In the genomic region with DNA sequence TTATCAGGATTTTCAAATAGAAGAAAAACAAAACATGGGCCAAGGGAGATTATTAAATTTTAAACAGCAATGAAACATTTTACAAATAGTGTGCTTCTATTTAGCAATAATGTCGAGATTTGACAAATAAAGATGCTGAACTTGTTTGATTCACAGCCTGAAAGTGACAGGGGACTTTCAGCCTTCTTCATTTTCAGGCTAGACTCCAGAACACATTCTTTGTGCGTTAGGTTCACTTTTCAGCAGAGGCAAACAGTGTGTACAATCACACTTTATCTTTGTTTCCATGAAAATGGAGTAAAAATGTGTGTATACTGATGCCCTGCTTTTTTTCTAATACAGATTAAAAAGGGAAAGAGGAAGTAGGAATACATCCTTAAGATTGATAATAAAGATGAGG, we compare ENCODE assay signal across 30 cellular contexts. TPM values are rescaled to one million over a fixed set of nuclear protein-coding genes. Genes with fewer than 3 reads are reported as not detected.
DNase-seq lines count a peak whose midpoint lies in the region; ATAC-seq, FAIRE-seq and TF ChIP-seq lines count a peak whose summit lies in the region.
"Had no signal": no experiment of that assay in that cellular context is flagged by ENCODE, and none has a peak within 500 bp of the region (broad histone marks: within the 10 kb centered on the region; RNA-seq: fewer than 3 reads in every experiment).

No MANE protein-coding gene starts in this region.

- POLR2A ChIA-PET in A549 (lab: Yijun Ruan, JAX), result no interaction called here

- H3K9me3 ChIP-seq in A549 (no peaks in the 10 kb centered on the region), mesenchymal stem cell (ENCODE audit: control insufficient read depth, low read length) (no peaks in the 10 kb centered on the region)
- H3K9me3 ChIP-seq: adrenal gland, testis had no signal

- peak overlapping the region; percentile 15 for H3K27ac Mint-ChIP-seq in activated T-helper 17 cell treated with anti-CD3 and anti-CD28 coated beads, Interleukin-2, amount 50 U/mL, for 72 hours
- H3K27ac Mint-ChIP-seq: activated B cell treated with CpG ODN at 0.5 μM for 24 hours; activated CD4-positive, alpha-beta T cell treated with anti-CD3 and anti-CD28 coated beads, Interleukin-2, amount 10 ng/mL, durations not matched to agents 7 days and 5 days; B cell; CD4-positive, alpha-beta memory T cell; HFFc6; stimulated activated naive CD8-positive, alpha-beta T cell treated with anti-CD3 and anti-CD28 coated beads, Interleukin-15, Interleukin-2, amounts not matched to agents 100 ng/mL and 50 ng/mL, for 24 hours; T-cell had no signal

- no peak for TF ChIP-seq POLR2A in A549 (IDR thresholded peaks at IDR 0.05; ENCODE audit: low read length)

- no peak overlapping the region for H2AK5ac ChIP-seq in mesenchymal stem cell (ENCODE audit: low read length, severe bottlenecking)

- H3K27me3 Mint-ChIP-seq in activated T-helper 17 cell treated with anti-CD3 and anti-CD28 coated beads, Interleukin-2, amount 50 U/mL, for 72 hours, result no peaks in the 10 kb centered on the region
- H3K27me3 Mint-ChIP-seq: activated CD4-positive, alpha-beta T cell treated with anti-CD3 and anti-CD28 coated beads, Interleukin-2, amount 10 ng/mL, durations not matched to agents 7 days and 5 days; stimulated activated naive CD8-positive, alpha-beta T cell treated with anti-CD3 and anti-CD28 coated beads, Interleukin-15, Interleukin-2, amounts not matched to agents 100 ng/mL and 50 ng/mL, for 24 hours had no signal

- ATAC-seq in A549 (no peak), foreskin keratinocyte (no peak), GM18520 (IDR thresholded peaks at IDR 0.05; ENCODE audit: unreplicated experiment) (no peak)
- ATAC-seq in activated T-helper 17 cell treated with anti-CD3 and anti-CD28 coated beads, Interleukin-2, amount 50 U/mL, for 72 hours (replicated peaks), result no peak
- ATAC-seq: activated T-cell treated with anti-CD3 and anti-CD28 coated beads, Interleukin-2, amount 50 U/mL, for 4 hours; T-cell had no signal

- no peak overlapping the region for H2BK12ac ChIP-seq in mesenchymal stem cell (ENCODE audit: low read length in 2 of 2)

- no peak overlapping the region for H3K23ac ChIP-seq in mesenchymal stem cell (ENCODE audit: low read length in 2 of 2)

- no peaks in the 10 kb centered on the region for H3K36me3 ChIP-seq in mesenchymal stem cell (ENCODE audit: control insufficient read depth in 1 of 2, insufficient read depth in 2 of 2, low read depth in 1 of 2, low read length in 2 of 2)
- H3K36me3 ChIP-seq: adrenal gland had no signal

- no peak overlapping the region for H3K4me3 ChIP-seq in A549
- no peak overlapping the region for H3K4me3 ChIP-seq in fibroblast of pulmonary artery (replicated peaks; ENCODE audit: low read depth, low read length)
- peak overlapping the region in 1 of 2 experiments; percentile 26 for H3K4me3 ChIP-seq in mesenchymal stem cell (ENCODE audit: insufficient read depth in 1 of 2, low read depth in 1 of 2, low read length in 2 of 2)
- H3K4me3 ChIP-seq: adrenal gland, lung, testis had no signal

- H2BK120ac ChIP-seq in mesenchymal stem cell (ENCODE audit: low read depth, low read length), result no peak overlapping the region

- no peak for TF ChIP-seq RAD21 in A549 (conservative IDR thresholded peaks at IDR 0.05 in 1 of 2, IDR thresholded peaks at IDR 0.05 in 1 of 2)

- no peaks in the 10 kb centered on the region for H3K36me3 Mint-ChIP-seq in activated T-helper 17 cell treated with anti-CD3 and anti-CD28 coated beads, Interleukin-2, amount 50 U/mL, for 72 hours (ENCODE audit: low read depth)
- H3K36me3 Mint-ChIP-seq: CD4-positive, alpha-beta memory T cell; T-cell had no signal

- TF ChIP-seq EP300 in A549 (IDR thresholded peaks at IDR 0.05), result no peak

- peak overlapping the region; percentile 39 for H3K9ac ChIP-seq in mesenchymal stem cell (ENCODE audit: low read length)
- H3K9ac ChIP-seq: parathyroid adenoma had no signal

- no peak overlapping the region for H2BK5ac ChIP-seq in mesenchymal stem cell (ENCODE audit: low read depth, low read length, poor library complexity, severe bottlenecking)

- CTCF ChIA-PET in A549 (lab: Yijun Ruan, JAX), result no interaction called here

- no peak overlapping the region for H4K8ac ChIP-seq in mesenchymal stem cell (ENCODE audit: low read length)

- H3K4ac ChIP-seq in mesenchymal stem cell (ENCODE audit: low read depth in 1 of 2, low read length in 2 of 2), result no peak overlapping the region

- TF ChIP-seq CTCF in A549 (IDR thresholded peaks at IDR 0.05) (no peak), fibroblast of pulmonary artery (IDR thresholded peaks at IDR 0.05; ENCODE audit: low read length, missing control alignments) (no peak), foreskin keratinocyte (conservative IDR thresholded peaks at IDR 0.05) (no peak)

- no peak overlapping the region for H3K18ac ChIP-seq in mesenchymal stem cell (ENCODE audit: low read depth in 1 of 2, low read length in 2 of 2)

- H3K4me2 ChIP-seq in A549 (peak overlapping the region; percentile 22; the same call in 1 of the 3 replicates), mesenchymal stem cell (ENCODE audit: low read length, poor library complexity, severe bottlenecking) (no peak overlapping the region)

- no peak overlapping the region for H3K4me3 Mint-ChIP-seq in activated T-helper 17 cell treated with anti-CD3 and anti-CD28 coated beads, Interleukin-2, amount 50 U/mL, for 72 hours
- H3K4me3 Mint-ChIP-seq: activated B cell treated with CpG ODN at 0.5 μM for 24 hours; activated CD4-positive, alpha-beta T cell treated with anti-CD3 and anti-CD28 coated beads, Interleukin-2, amount 10 ng/mL, durations not matched to agents 7 days and 5 days; activated T-cell treated with anti-CD3 and anti-CD28 coated beads, Interleukin-2, amount 50 U/mL, for 4 hours; B cell; CD4-positive, alpha-beta memory T cell; HFFc6; neural crest cell; stimulated activated naive CD8-positive, alpha-beta T cell treated with anti-CD3 and anti-CD28 coated beads, Interleukin-15, Interleukin-2, amounts not matched to agents 100 ng/mL and 50 ng/mL, for 24 hours; T-cell had no signal

- no peaks in the 10 kb centered on the region for H3K4me1 Mint-ChIP-seq in activated T-helper 17 cell treated with anti-CD3 and anti-CD28 coated beads, Interleukin-2, amount 50 U/mL, for 72 hours
- H3K4me1 Mint-ChIP-seq: activated B cell treated with CpG ODN at 0.5 μM for 24 hours; activated CD4-positive, alpha-beta T cell treated with anti-CD3 and anti-CD28 coated beads, Interleukin-2, amount 10 ng/mL, durations not matched to agents 7 days and 5 days; B cell; CD4-positive, alpha-beta memory T cell; T-cell had no signal

- H2BK15ac ChIP-seq in mesenchymal stem cell (ENCODE audit: low read depth, poor library complexity, severe bottlenecking), result no peak overlapping the region

- H3K4me1 ChIP-seq in A549, result peaks cover 24% of the 10 kb centered on the region
- H3K4me1 ChIP-seq in mesenchymal stem cell (ENCODE audit: control insufficient read depth, insufficient read depth, low read depth, low read length), result peaks cover 19% of the 10 kb centered on the region
- no peaks in the 10 kb centered on the region for H3K4me1 ChIP-seq in foreskin keratinocyte
- H3K4me1 ChIP-seq: parathyroid adenoma, testis had no signal

- no peak overlapping the region for H3K27ac ChIP-seq in A549
- peak overlapping the region; percentile 20 for H3K27ac ChIP-seq in mesenchymal stem cell (ENCODE audit: low read length, poor library complexity, severe bottlenecking)
- H3K27ac ChIP-seq in foreskin keratinocyte, result no peak overlapping the region
- H3K27ac ChIP-seq: adrenal gland, epithelial cell of prostate, parathyroid adenoma, testis had no signal

- no peak for FAIRE-seq in A549 (lab: Jason Lieb, UNC)
- FAIRE-seq: keratinocyte had no signal

- H3K27me3 ChIP-seq in mesenchymal stem cell (ENCODE audit: control insufficient read depth in 1 of 2, insufficient read depth in 1 of 2, low read length in 2 of 2) (no peaks in the 10 kb centered on the region), foreskin keratinocyte (no peaks in the 10 kb centered on the region)
- H3K27me3 ChIP-seq: adrenal gland, testis had no signal

- H3K79me1 ChIP-seq in mesenchymal stem cell (replicated peaks; ENCODE audit: low read length, poor library complexity, severe bottlenecking), result peaks cover 15% of the 10 kb centered on the region

- DNase-seq in A549 (ENCODE audit: low read depth in 1 of 2, low spot score in 1 of 2) (no peak), fibroblast of pulmonary artery (ENCODE audit: low read depth) (peak; percentile 35), mesenchymal stem cell (no peak), foreskin keratinocyte (no peak), NCI-H510A (lab: John Stamatoyannopoulos, UW) (no peak), NCI-H2029 treated with DMSO at 0.1 percent for 48 hours (lab: John Stamatoyannopoulos, UW) (no peak)
- DNase-seq: activated B cell treated with CpG ODN at 0.5 μM for 24 hours; activated CD4-positive, alpha-beta T cell treated with anti-CD3 and anti-CD28 coated beads, Interleukin-2, amount 10 ng/mL, durations not matched to agents 7 days and 5 days; activated naive CD4-positive, alpha-beta T cell; activated T-cell treated with anti-CD3 and anti-CD28 coated beads, Interleukin-2, amount 50 U/mL, for 4 hours; adrenal gland; CD4-positive, alpha-beta memory T cell; effector CD8-positive, alpha-beta T cell; GOT3; HFFc6; IMR-90; NCI-H446 treated with DMSO at 0.1 percent for 48 hours; RPMI8226; stimulated activated CD4-positive, alpha-beta T cell treated with anti-CD3 and anti-CD28 coated beads, Interleukin-2, amount 100 ng/mL, for 24 hours; T-cell; testis had no signal

- H3K9me3 Mint-ChIP-seq in activated T-helper 17 cell treated with anti-CD3 and anti-CD28 coated beads, Interleukin-2, amount 50 U/mL, for 72 hours, result no peaks in the 10 kb centered on the region
- H3K9me3 Mint-ChIP-seq: activated B cell treated with CpG ODN at 0.5 μM for 24 hours; activated CD4-positive, alpha-beta T cell treated with anti-CD3 and anti-CD28 coated beads, Interleukin-2, amount 10 ng/mL, durations not matched to agents 7 days and 5 days; activated T-cell treated with anti-CD3 and anti-CD28 coated beads, Interleukin-2, amount 50 U/mL, for 4 hours; CD4-positive, alpha-beta memory T cell; HFFc6; neural crest cell; stimulated activated naive CD8-positive, alpha-beta T cell treated with anti-CD3 and anti-CD28 coated beads, Interleukin-15, Interleukin-2, amounts not matched to agents 100 ng/mL and 50 ng/mL, for 24 hours; T-cell had no signal

- no peak overlapping the region for H2AFZ ChIP-seq in mesenchymal stem cell (ENCODE audit: low read depth, low read length)
- H2AFZ ChIP-seq: parathyroid adenoma had no signal

- WGBS in A549 (ENCODE audit: missing lambda C conversion rate), result 30% methylated on average over 2 of the region's 2 CpGs
- 100% methylated on average over 1 of the region's 2 CpGs for WGBS in mesenchymal stem cell

- no peak overlapping the region for H4K91ac ChIP-seq in mesenchymal stem cell (ENCODE audit: low read length)

- H3K14ac ChIP-seq in mesenchymal stem cell (ENCODE audit: low read length in 2 of 2), result no peak overlapping the region

RNA-seq across cellular contexts. Expression of gene FAM171A1, which starts 35.6 kb away (rescaled TPM):
- polyA plus RNA-seq in A549 (2011; rRNA removed) (13.8 and 15.2 TPM in 2 replicates), A549 (2017; fragmentation: RNase III; extraction: RNeasy Plus Mini Kit Qiagen cat#74134 plus additional on column Dnase treatment) (15.2 to 17.0 TPM (median 16.5 TPM) in 3 replicates), foreskin keratinocyte (5.5 and 6.3 TPM in 2 replicates)
- 17.0 and 20.2 TPM in 2 replicates for polyA plus RNA-seq in A549 (2012; cell fraction: cytosol; rRNA removed)
- polyA plus RNA-seq in A549 (2012; cell fraction: nucleus; rRNA removed), result 13.9 and 15.1 TPM in 2 replicates
- polyA minus RNA-seq in A549 (2011; rRNA and poly(A)+ RNA removed), result 12.9 and 13.6 TPM in 2 replicates
- 1 to 10 TPM; 2.4 to 3.9 TPM for total RNA-seq in activated T-helper 17 cell treated with anti-CD3 and anti-CD28 coated beads, Interleukin-2, amount 50 U/mL, for 72 hours
- 23.1 TPM for polyA plus RNA-seq in mesenchymal stem cell (2013, experiment 1 of 2)
- polyA plus RNA-seq in mesenchymal stem cell (2013, experiment 2 of 2), result 23.1 TPM
- total RNA-seq in foreskin keratinocyte, result 11.1 TPM in 2 replicates
- total RNA-seq: activated B cell treated with CpG ODN at 0.5 μM for 24 hours, B cell had no signal
